In genomic region chr9:34049630-34050384, GRCh38 we compare ENCODE assay signal across 8 cellular contexts. TPM values are rescaled to one million over a fixed set of nuclear protein-coding genes. Genes with fewer than 3 reads are reported as not detected.
A peak's percentile ranks its signal among the peaks of the same experiment; 100 is the strongest.
DNase-seq lines count a peak whose midpoint lies in the region; ATAC-seq, FAIRE-seq and TF ChIP-seq lines count a peak whose summit lies in the region.

No MANE protein-coding gene starts in this region.

- peaks cover 4% of the 10 kb centered on the region for H3K27me3 Mint-ChIP-seq in neural crest cell (ENCODE audit: low read depth)

- H3K4me3 ChIP-seq in OCI-LY7 (ENCODE audit: low read depth, low read length, poor library complexity, severe bottlenecking), result peak overlapping the region; percentile 99
- H3K4me3 ChIP-seq in effector memory CD4-positive, alpha-beta T cell (ENCODE audit: insufficient read depth, low read depth, low read length, poor library complexity, severe bottlenecking), result peak overlapping the region; percentile 95

- no peak for DNase-seq in GM19239 (ENCODE audit: insufficient read length, low spot score)
- DNase-seq in OCI-LY7 (ENCODE audit: low spot score), result no peak
- no peak for DNase-seq in effector memory CD4-positive, alpha-beta T cell
- DNase-seq in neural crest cell (ENCODE audit: low read depth, low spot score), result no peak
- DNase-seq in NCI-H2081 treated with DMSO at 0.1 percent for 48 hours (lab: John Stamatoyannopoulos, UW), result no peak
- DNase-seq in NAMALWA (ENCODE audit: low spot score), result no peak

- peaks cover 23% of the 10 kb centered on the region for H4K20me1 ChIP-seq in OCI-LY7 (ENCODE audit: insufficient read depth, low read length)

- H3K9me3 ChIP-seq in OCI-LY7 (ENCODE audit: low read length), result no peaks in the 10 kb centered on the region
- H3K9me3 ChIP-seq in effector memory CD4-positive, alpha-beta T cell (ENCODE audit: control insufficient read depth, low read length), result no peaks in the 10 kb centered on the region

- peaks cover 34% of the 10 kb centered on the region for H3K4me1 ChIP-seq in OCI-LY7 (ENCODE audit: insufficient read depth, low read length, poor library complexity, severe bottlenecking)
- H3K4me1 ChIP-seq in effector memory CD4-positive, alpha-beta T cell (ENCODE audit: control insufficient read depth, insufficient read depth, low read length, poor library complexity, severe bottlenecking), result peaks cover 22% of the 10 kb centered on the region

- peak overlapping the region; percentile 100 for H3K27ac Mint-ChIP-seq in neural crest cell (ENCODE audit: unreplicated experiment)

- ATAC-seq in GM18907 (IDR thresholded peaks at IDR 0.05; ENCODE audit: unreplicated experiment), result no peak
- no peak for ATAC-seq in GM19452 (IDR thresholded peaks at IDR 0.05; ENCODE audit: unreplicated experiment)

- H3K27me3 ChIP-seq in effector memory CD4-positive, alpha-beta T cell (replicated peaks; ENCODE audit: control insufficient read depth, insufficient read depth, low read length, poor library complexity, severe bottlenecking), result no peaks in the 10 kb centered on the region

- POLR2A ChIA-PET in OCI-LY7 (lab: Charles Lee), result interaction anchor here (0.6 to 1.4 kb wide), 5 partner anchors 18 to 333 kb away, joined by 3 to 5 read pairs (median 3); no protein-coding TSS in a partner anchor

- TSS peak; percentile 100 for BruUV-seq in OCI-LY7 (replicated peaks; lab: Mats Ljungman, UMichigan)

- peak overlapping the region; percentile 92 for H3K4me2 ChIP-seq in OCI-LY7 (ENCODE audit: low read length)

- peaks cover 6% of the 10 kb centered on the region; the same call in 1 of the 2 replicates for H3K36me3 ChIP-seq in OCI-LY7 (ENCODE audit: insufficient read depth, low read length)
- no peaks in the 10 kb centered on the region for H3K36me3 ChIP-seq in effector memory CD4-positive, alpha-beta T cell (ENCODE audit: control insufficient read depth, insufficient read depth, low read length)

- H3K4me1 Mint-ChIP-seq in neural crest cell, result peaks cover 38% of the 10 kb centered on the region

- H3K27ac ChIP-seq in OCI-LY7 (ENCODE audit: low read depth, low read length, poor library complexity, severe bottlenecking), result peak overlapping the region; percentile 72
- H3K27ac ChIP-seq in effector memory CD4-positive, alpha-beta T cell (ENCODE audit: insufficient read depth, low read length, poor library complexity, severe bottlenecking), result peak overlapping the region; percentile 95

- H3K9me3 Mint-ChIP-seq in neural crest cell, result no peaks in the 10 kb centered on the region

- no peaks in the 10 kb centered on the region for H3K9me2 ChIP-seq in OCI-LY7 (ENCODE audit: insufficient read depth, low read length)

- peaks cover 2% of the 10 kb centered on the region for H3K36me3 Mint-ChIP-seq in neural crest cell (ENCODE audit: low read depth)

- FAIRE-seq in GM19239 (lab: Jason Lieb, UNC), result peak; percentile 35

- peak overlapping the region; percentile 99 for H3K4me3 Mint-ChIP-seq in neural crest cell

- intact Hi-C loops in OCI-LY7 (cut with micrococcal nuclease; ENCODE audit: unreplicated experiment), result loop anchor here (2.0 to 10.0 kb wide), 4 partner anchors 49 to 755 kb away; partner anchors contain the start of genes NFX1 and UBAP1

- H3K79me2 ChIP-seq in OCI-LY7 (ENCODE audit: insufficient read depth, low read depth, low read length), result peaks cover 38% of the 10 kb centered on the region

- CTCF ChIA-PET in OCI-LY7 (lab: Charles Lee; ENCODE audit: unreplicated experiment), result interaction anchor here (0.5 kb wide), 1 partner anchor 44 kb away, joined by 4 read pairs; no protein-coding TSS in a partner anchor

- TF ChIP-seq CTCF in OCI-LY7 (conservative IDR thresholded peaks at IDR 0.05; ENCODE audit: low read length) (no peak), neural crest cell (conservative IDR thresholded peaks at IDR 0.05) (no peak)

- peak overlapping the region; percentile 80 for H2AFZ ChIP-seq in OCI-LY7 (ENCODE audit: low read length)

RNA-seq across cellular contexts. Expression of gene UBAP2, which starts 1.1 kb away (rescaled TPM):
- 19.0 and 28.5 TPM in 2 replicates for total RNA-seq in OCI-LY7 (2014; rRNA removed; shearing (Covaris generic))
- total RNA-seq in OCI-LY7 (2022) (63.9 and 65.5 TPM in 2 replicates), neural crest cell (60.7 and 62.7 TPM in 2 replicates)
